9 cellular contexts compared by ENCODE assay signal in genomic region chr4:5893013-5893580, GRCh38. TPM values are rescaled to one million over a fixed set of nuclear protein-coding genes. Genes with fewer than 3 reads are reported as not detected.
DNase-seq lines count a peak whose midpoint lies in the region; ATAC-seq and TF ChIP-seq lines count a peak whose summit lies in the region.
"Had no signal": no experiment of that assay in that cellular context is flagged by ENCODE, and none has a peak within 500 bp of the region (broad histone marks: within the 10 kb centered on the region; RNA-seq: fewer than 3 reads in every experiment).

Gene CRMP1 (minus strand): TSS chr4:5893086. CDS start chr4:5892969, 117 bp downstream.

- peaks cover 6% of the 10 kb centered on the region for H3K4me1 ChIP-seq in smooth muscle cell (ENCODE audit: low read depth)

- H3K4me3 ChIP-seq in smooth muscle cell: peak within 1 kb of the TSS; percentile 18

- H3K4me3 Mint-ChIP-seq in activated CD8-positive, alpha-beta T cell treated with anti-CD3 and anti-CD28 coated beads, Interleukin-2, amount 10 ng/mL, durations not matched to agents 7 days and 5 days: no peak within 1 kb of the TSS

- peaks cover 47% of the 10 kb centered on the region for H3K27me3 Mint-ChIP-seq in activated CD8-positive, alpha-beta T cell treated with anti-CD3 and anti-CD28 coated beads, Interleukin-2, amount 10 ng/mL, durations not matched to agents 7 days and 5 days (ENCODE audit: low read depth)

- H3K36me3 ChIP-seq in smooth muscle cell (ENCODE audit: low read depth): no peaks in the 10 kb centered on the region

- peaks cover 3% of the 10 kb centered on the region for H3K4me1 Mint-ChIP-seq in activated CD8-positive, alpha-beta T cell treated with anti-CD3 and anti-CD28 coated beads, Interleukin-2, amount 10 ng/mL, durations not matched to agents 7 days and 5 days (ENCODE audit: low read depth)

- H3K27me3 ChIP-seq in smooth muscle cell (ENCODE audit: low read depth): peaks cover 92% of the 10 kb centered on the region

- POLR2A ChIA-PET in activated CD8-positive, alpha-beta T cell treated with anti-CD3 and anti-CD28 coated beads, Interleukin-2, amount 10 ng/mL, durations not matched to agents 7 days and 5 days (lab: Charles Lee): interaction anchor here (0.7 kb wide), 1 partner anchor 9 kb away, joined by 3 read pairs; no protein-coding TSS in a partner anchor

- ATAC-seq in left cardiac atrium (peak; percentile 11 to 71), GM21367 (IDR thresholded peaks at IDR 0.05; ENCODE audit: unreplicated experiment) (no peak)
- no peak for ATAC-seq in activated CD8-positive, alpha-beta T cell treated with anti-CD3 and anti-CD28 coated beads, Interleukin-2, amount 10 ng/mL, durations not matched to agents 7 days and 5 days

- CTCF ChIA-PET in activated CD8-positive, alpha-beta T cell treated with anti-CD3 and anti-CD28 coated beads, Interleukin-2, amount 10 ng/mL, durations not matched to agents 7 days and 5 days (lab: Charles Lee): no interaction called here

- H2AFZ ChIP-seq in smooth muscle cell (ENCODE audit: low read depth): no peak within 1 kb of the TSS

- H3K27ac Mint-ChIP-seq in activated CD8-positive, alpha-beta T cell treated with anti-CD3 and anti-CD28 coated beads, Interleukin-2, amount 10 ng/mL, durations not matched to agents 7 days and 5 days: no peak within 1 kb of the TSS

- no peaks in the 10 kb centered on the region for H3F3A ChIP-seq in smooth muscle cell (ENCODE audit: low read depth)

- H3K9me3 ChIP-seq in smooth muscle cell (replicated peaks; ENCODE audit: low read depth): no peaks in the 10 kb centered on the region

- H3K36me3 Mint-ChIP-seq in activated CD8-positive, alpha-beta T cell treated with anti-CD3 and anti-CD28 coated beads, Interleukin-2, amount 10 ng/mL, durations not matched to agents 7 days and 5 days (ENCODE audit: low read depth): peaks cover 3% of the 10 kb centered on the region

- H3K9me3 Mint-ChIP-seq in activated CD8-positive, alpha-beta T cell treated with anti-CD3 and anti-CD28 coated beads, Interleukin-2, amount 10 ng/mL, durations not matched to agents 7 days and 5 days (ENCODE audit: insufficient read depth): peaks cover 4% of the 10 kb centered on the region

- H3K4me2 ChIP-seq in smooth muscle cell: peak within 1 kb of the TSS; percentile 65

- no peaks in the 10 kb centered on the region for H4K20me1 ChIP-seq in smooth muscle cell (ENCODE audit: low read depth)

- DNase-seq in DMS 273 (lab: John Stamatoyannopoulos, UW; ENCODE audit: unreplicated experiment) (peak; percentile 85), DMS 273 treated with DMSO at 0.1 percent for 48 hours (lab: John Stamatoyannopoulos, UW) (no peak), NCI-H526 (lab: John Stamatoyannopoulos, UW) (peak; percentile 41 to 92), left cardiac atrium (no peak), smooth muscle cell (lab: John Stamatoyannopoulos, UW; ENCODE audit: unreplicated experiment) (no peak), HPDE6-E6E7 (ENCODE audit: extremely low spot score) (no peak)
- DNase-seq in activated CD8-positive, alpha-beta T cell treated with anti-CD3 and anti-CD28 coated beads, Interleukin-2, amount 10 ng/mL, durations not matched to agents 7 days and 5 days: no peak

- H3K27ac ChIP-seq in smooth muscle cell (ENCODE audit: low read depth): no peak within 1 kb of the TSS
- H3K27ac ChIP-seq: 22Rv1 had no signal

- WGBS in smooth muscle cell (ENCODE audit: low lambda C conversion rate): 14% methylated on average over 17 of the region's 66 CpGs

- intact Hi-C loops in left cardiac atrium (cut with DNase I): no loop called here

- no peaks in the 10 kb centered on the region for H3K79me2 ChIP-seq in smooth muscle cell (ENCODE audit: low read depth)

- no peak within 1 kb of the TSS for H3K9ac ChIP-seq in smooth muscle cell (ENCODE audit: low read depth)

- TF ChIP-seq CTCF in smooth muscle cell (IDR thresholded peaks at IDR 0.05; ENCODE audit: borderline replicate concordance, insufficient read depth, poor library complexity, severe bottlenecking): no peak

RNA-seq across cellular contexts. Expression of gene CRMP1, which starts in this region (rescaled TPM):
- 1 to 10 TPM in 1 of 2 donors, under 1 TPM in 1; 0.44 to 1.9 TPM for total RNA-seq in left cardiac atrium
- 12.5 and 20.4 TPM in 2 replicates for total RNA-seq in smooth muscle cell
- polyA plus RNA-seq in smooth muscle cell: 18.6 and 19.4 TPM in 2 replicates
- total RNA-seq in activated CD8-positive, alpha-beta T cell treated with anti-CD3 and anti-CD28 coated beads, Interleukin-2, amount 10 ng/mL, durations not matched to agents 7 days and 5 days: not detected

Comparison
In these comparisons a context has a peak if more than half of its experiments do, and no peak if none do; other contexts are left out.
1. DNase-seq: peak in DMS 273 (single experiment) and NCI-H526 (2 of 2); none in DMS 273 treated with DMSO at 0.1 percent for 48 hours (single experiment), left cardiac atrium (single experiment), smooth muscle cell (single experiment), activated CD8-positive, alpha-beta T cell treated with anti-CD3 and anti-CD28 coated beads, Interleukin-2, amount 10 ng/mL, durations not matched to agents 7 days and 5 days (single experiment) and HPDE6-E6E7 (single experiment).
2. ATAC-seq: peak in left cardiac atrium (2 of 2); none in activated CD8-positive, alpha-beta T cell treated with anti-CD3 and anti-CD28 coated beads, Interleukin-2, amount 10 ng/mL, durations not matched to agents 7 days and 5 days (single experiment) and GM21367 (single experiment).